Comparison of ENCODE assay signal across 27 cellular contexts in the genomic region with DNA sequence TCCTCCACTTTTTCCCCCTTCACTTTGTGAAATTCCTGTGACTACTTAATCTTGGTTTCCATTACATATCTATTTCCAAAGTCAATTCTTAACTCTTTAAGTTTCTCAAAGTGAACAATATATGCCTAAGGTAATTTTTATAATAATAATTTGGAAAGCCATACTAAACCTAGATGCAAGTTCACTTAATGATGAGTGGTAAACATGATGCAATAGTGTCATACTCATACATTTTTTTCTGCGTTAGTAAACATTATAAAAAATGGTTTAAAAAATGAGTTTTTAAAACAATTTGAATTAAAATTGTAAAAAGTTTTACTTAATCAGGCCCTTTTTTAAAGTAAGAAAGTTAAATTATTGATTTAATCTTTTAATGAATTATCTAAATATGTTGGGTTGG.
"Had no signal": no experiment of that assay in that cellular context is flagged by ENCODE, and none has a peak within 500 bp of the region (broad histone marks: within the 10 kb centered on the region; RNA-seq: fewer than 3 reads in every experiment).

No MANE protein-coding gene starts in this region.

- H3K27me3 Mint-ChIP-seq: dendritic cell treated with granulocyte-macrophage colony-stimulating factor and Interleukin-4, amounts not matched to agents 40 ng/mL and 50 ng/mL, for 4 days; effector memory CD8-positive, alpha-beta T cell; naive thymus-derived CD4-positive, alpha-beta T cell had no signal

- H3K27ac ChIP-seq: colonic mucosa, epithelial cell of prostate, esophagus squamous epithelium, heart right ventricle, lower lobe of right lung had no signal

- DNase-seq: colonic mucosa; cortex of kidney; effector CD8-positive, alpha-beta T cell; effector memory CD8-positive, alpha-beta T cell; endodermal cell; erythroblast; esophagus squamous epithelium; foreskin fibroblast; foreskin melanocyte; glutamatergic neuron; head of caudate nucleus; heart right ventricle; hippocampal formation; kidney glomerular epithelial cell; left colon; left ventricle myocardium superior; lower lobe of right lung; mesenchymal stem cell; midbrain; naive thymus-derived CD4-positive, alpha-beta T cell had no signal

- H3K4me1 Mint-ChIP-seq: naive thymus-derived CD4-positive, alpha-beta T cell had no signal

- H3K27me3 ChIP-seq: colonic mucosa, esophagus squamous epithelium, heart right ventricle had no signal

- H3K4me3 Mint-ChIP-seq: dendritic cell treated with granulocyte-macrophage colony-stimulating factor and Interleukin-4, amounts not matched to agents 40 ng/mL and 50 ng/mL, for 4 days; effector memory CD8-positive, alpha-beta T cell; endodermal cell; naive thymus-derived CD4-positive, alpha-beta T cell had no signal

- ATAC-seq: effector memory CD8-positive, alpha-beta T cell; esophagus mucosa; heart right ventricle; left colon; left lobe of liver; left ventricle myocardium superior; lower lobe of right lung; naive thymus-derived CD4-positive, alpha-beta T cell had no signal

- H3K4me1 ChIP-seq: colonic mucosa, esophagus squamous epithelium, heart right ventricle, lower lobe of right lung had no signal

- H3K27ac Mint-ChIP-seq: dendritic cell treated with granulocyte-macrophage colony-stimulating factor and Interleukin-4, amounts not matched to agents 40 ng/mL and 50 ng/mL, for 4 days; effector memory CD8-positive, alpha-beta T cell; endodermal cell; naive thymus-derived CD4-positive, alpha-beta T cell had no signal

- H3K36me3 ChIP-seq: colonic mucosa, esophagus squamous epithelium, heart right ventricle, lower lobe of right lung had no signal

- FAIRE-seq: endometrium, islet of Langerhans, keratinocyte had no signal

- H3K36me3 Mint-ChIP-seq: naive thymus-derived CD4-positive, alpha-beta T cell had no signal

- H3K4me3 ChIP-seq: colonic mucosa, esophagus squamous epithelium, heart right ventricle, lower lobe of right lung had no signal

- H3K9me3 ChIP-seq: colonic mucosa, esophagus squamous epithelium, heart right ventricle, lower lobe of right lung had no signal
